Comparison of ENCODE assay signal across 23 cellular contexts in the genomic region with DNA sequence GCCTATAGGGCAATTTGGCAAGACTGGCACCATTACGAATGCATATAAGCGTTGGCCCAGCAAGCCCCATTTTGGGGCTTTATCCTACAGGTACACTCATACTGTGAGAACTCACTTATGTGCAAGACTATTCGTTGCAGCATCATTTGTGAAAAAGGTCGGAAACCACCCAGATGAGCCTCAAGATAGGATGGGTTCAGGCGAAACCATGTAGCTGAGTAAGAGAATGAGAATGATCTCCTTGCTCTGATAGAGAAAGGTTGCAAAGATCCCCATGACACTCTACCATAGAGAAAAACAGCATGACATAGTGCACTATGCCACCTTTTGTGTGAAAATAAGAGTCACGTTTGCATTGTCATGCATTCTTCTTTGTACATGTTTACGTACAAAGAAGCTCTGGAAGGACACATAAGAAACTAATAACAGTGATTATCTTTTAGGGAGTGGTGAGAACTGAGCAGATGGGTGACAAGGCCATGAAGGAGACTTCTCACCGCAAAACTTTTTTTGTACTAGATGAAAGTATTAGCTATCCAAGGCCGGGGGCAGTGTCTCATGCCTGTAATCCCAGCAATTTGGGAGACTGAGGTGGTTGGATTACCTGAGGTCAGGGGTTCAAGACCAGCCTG. TPM values are rescaled to one million over a fixed set of nuclear protein-coding genes. Genes with fewer than 3 reads are reported as not detected.
"Had no signal": no experiment of that assay in that cellular context is flagged by ENCODE, and none has a peak within 500 bp of the region (broad histone marks: within the 10 kb centered on the region; RNA-seq: fewer than 3 reads in every experiment).

No MANE protein-coding gene starts in this region.

- H3K27ac Mint-ChIP-seq: dendritic cell treated with granulocyte-macrophage colony-stimulating factor and Interleukin-4, amounts not matched to agents 40 ng/mL and 50 ng/mL, for 4 days; effector memory CD8-positive, alpha-beta T cell; naive thymus-derived CD4-positive, alpha-beta T cell; nephron progenitor cell; type B pancreatic cell had no signal

- H3K36me3 Mint-ChIP-seq: naive thymus-derived CD4-positive, alpha-beta T cell; type B pancreatic cell had no signal

- H3K27ac ChIP-seq: epithelial cell of prostate, esophagus muscularis mucosa, gastrocnemius medialis, heart right ventricle, psoas muscle, right lobe of liver, spleen, stomach had no signal

- H3K9me3 ChIP-seq: esophagus muscularis mucosa, gastrocnemius medialis, heart right ventricle, psoas muscle, right lobe of liver, spleen, stomach had no signal

- H3K4me1 ChIP-seq: gastrocnemius medialis, heart right ventricle, psoas muscle, right lobe of liver, stomach had no signal

- H3K9me3 Mint-ChIP-seq: dendritic cell treated with granulocyte-macrophage colony-stimulating factor and Interleukin-4, amounts not matched to agents 40 ng/mL and 50 ng/mL, for 4 days; effector memory CD8-positive, alpha-beta T cell; nephron progenitor cell; type B pancreatic cell had no signal

- H3K4me3 Mint-ChIP-seq: dendritic cell treated with granulocyte-macrophage colony-stimulating factor and Interleukin-4, amounts not matched to agents 40 ng/mL and 50 ng/mL, for 4 days; effector memory CD8-positive, alpha-beta T cell; naive thymus-derived CD4-positive, alpha-beta T cell; nephron progenitor cell; type B pancreatic cell had no signal

- H3K27me3 ChIP-seq: right lobe of liver had no signal

- ATAC-seq: effector memory CD8-positive, alpha-beta T cell; gastrocnemius medialis; heart right ventricle; naive thymus-derived CD4-positive, alpha-beta T cell; psoas muscle; right lobe of liver had no signal

- H3K4me3 ChIP-seq: esophagus muscularis mucosa, gastrocnemius medialis, heart right ventricle, psoas muscle, right lobe of liver, spleen, stomach had no signal

- H3K36me3 ChIP-seq: esophagus muscularis mucosa, gastrocnemius medialis, heart right ventricle, right lobe of liver, spleen, stomach had no signal

- DNase-seq: effector memory CD8-positive, alpha-beta T cell; gastrocnemius medialis; heart right ventricle; hypothalamus; kidney glomerular epithelial cell; naive thymus-derived CD4-positive, alpha-beta T cell; nephron progenitor cell; psoas muscle; retina; right lobe of liver; spleen; stimulated activated CD4-positive, alpha-beta T cell treated with anti-CD3 and anti-CD28 coated beads, Interleukin-15, amount 100 ng/mL, for 24 hours; stimulated activated CD4-positive, alpha-beta T cell treated with anti-CD3 and anti-CD28 coated beads, Interleukin-1b, Interleukin-23, amount 100 ng/mL, for 48 hours; stimulated activated CD4-positive, alpha-beta T cell treated with anti-CD3 and anti-CD28 coated beads, Interleukin-4, amount 100 ng/mL, for 24 hours; stimulated activated naive CD4-positive, alpha-beta T cell; stomach had no signal

RNA-seq across cellular contexts. Expression of a gene that starts 50.0 kb away (rescaled TPM):
- total RNA-seq: fibroblast of villous mesenchyme; gastrocnemius medialis; lung microvascular endothelial cell; mononuclear cell; naive thymus-derived CD4-positive, alpha-beta T cell; spleen had no signal
- polyA plus RNA-seq: naive thymus-derived CD4-positive, alpha-beta T cell had no signal
